23 cellular contexts compared by ENCODE assay signal in the genomic region with DNA sequence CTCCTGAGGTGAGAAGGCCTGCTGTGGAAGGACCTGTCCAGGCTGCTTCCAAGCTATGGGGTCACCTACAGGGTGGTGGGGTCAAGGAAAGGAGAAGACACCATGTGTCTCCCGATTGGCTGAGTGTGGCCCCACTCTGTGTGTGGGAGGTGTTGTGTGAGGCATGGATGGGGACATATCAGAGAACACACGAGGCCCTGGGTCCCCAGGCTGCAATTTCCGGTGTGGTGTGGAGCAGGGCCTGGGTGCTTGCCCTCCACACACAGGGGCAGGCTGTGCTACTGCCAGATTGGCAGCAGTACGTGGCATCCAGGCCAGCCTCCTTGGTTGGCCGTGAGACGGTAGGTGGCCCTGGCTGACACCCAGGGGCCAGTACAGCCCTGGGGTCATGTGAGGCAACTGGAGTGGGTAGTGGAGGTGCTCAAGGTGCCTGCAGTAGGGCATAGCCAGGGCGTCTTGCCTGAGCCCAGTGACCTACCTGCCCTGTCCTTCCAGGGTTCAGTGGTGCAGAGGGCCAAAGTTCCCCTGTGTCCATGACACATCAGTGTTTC.
DNase-seq lines count a peak whose midpoint lies in the region; ATAC-seq and TF ChIP-seq lines count a peak whose summit lies in the region.
"Had no signal": no experiment of that assay in that cellular context is flagged by ENCODE, and none has a peak within 500 bp of the region (broad histone marks: within the 10 kb centered on the region; RNA-seq: fewer than 3 reads in every experiment).

No MANE protein-coding gene starts in this region.

- no peaks in the 10 kb centered on the region for H3K36me3 ChIP-seq in heart right ventricle
- H3K36me3 ChIP-seq in osteoblast (ENCODE audit: insufficient read depth, low read length) = no peaks in the 10 kb centered on the region
- H3K36me3 ChIP-seq in aorta (ENCODE audit: control insufficient read depth in 1 of 2, insufficient read depth in 2 of 2, low read length in 1 of 2) = no peaks in the 10 kb centered on the region
- H3K36me3 ChIP-seq: BE2C; BLaER1 treated with 17β-estradiol and CSF1 and Interleukin-3, amounts not matched to agents 10 nM and 100 nM; HAP-1 had no signal

- H3K9me3 Mint-ChIP-seq in chondrocyte (ENCODE audit: low read depth) = peaks cover 32% of the 10 kb centered on the region

- DNase-seq in Right ventricle myocardium superior = peak; percentile 17
- no peak for DNase-seq in heart right ventricle
- peak; percentile 84 for DNase-seq in chondrocyte (ENCODE audit: low spot score)
- no peak for DNase-seq in left lobe of liver (ENCODE audit: low spot score)
- DNase-seq in osteoblast (ENCODE audit: insufficient read length, low spot score, missing footprints) = peak; percentile 85
- no peak for DNase-seq in aorta
- DNase-seq: 8988T; ACHN; AML-193; BE2C; CD4-positive, alpha-beta T cell; CD8-positive, alpha-beta memory T cell; DMS 273 treated with DMSO at 0.1 percent for 48 hours; DMS79; EL; GDM1; GOT3; HFFc6 had no signal

- no peaks in the 10 kb centered on the region for H3K4me1 Mint-ChIP-seq in chondrocyte (ENCODE audit: low read depth)
- H3K4me1 Mint-ChIP-seq: CD14-positive monocyte; CD8-positive, alpha-beta memory T cell had no signal

- H3K27ac ChIP-seq in heart right ventricle (no peak overlapping the region), osteoblast (ENCODE audit: low read depth, low read length) (no peak overlapping the region), aorta (ENCODE audit: low read depth in 1 of 2, low read length in 2 of 2) (no peak overlapping the region)
- H3K27ac ChIP-seq: A549; BLaER1 treated with 17β-estradiol and CSF1 and Interleukin-3, amounts not matched to agents 10 nM and 100 nM had no signal

- H3K4me1 ChIP-seq in heart right ventricle = no peaks in the 10 kb centered on the region
- H3K4me1 ChIP-seq in osteoblast (ENCODE audit: insufficient read depth, low read length) = no peaks in the 10 kb centered on the region
- no peaks in the 10 kb centered on the region for H3K4me1 ChIP-seq in aorta (ENCODE audit: control insufficient read depth in 1 of 2, insufficient read depth in 2 of 2, low read length in 2 of 2)
- H3K4me1 ChIP-seq: A549; BE2C; BLaER1 treated with 17β-estradiol and CSF1 and Interleukin-3, amounts not matched to agents 10 nM and 100 nM; HAP-1 had no signal

- no peak overlapping the region for H2AFZ ChIP-seq in osteoblast (ENCODE audit: low read length)

- no peak overlapping the region for H3K4me3 Mint-ChIP-seq in chondrocyte (ENCODE audit: unreplicated experiment)
- H3K4me3 Mint-ChIP-seq: CD14-positive monocyte; CD4-positive, alpha-beta T cell; CD8-positive, alpha-beta memory T cell; HFFc6 had no signal

- no peak overlapping the region for H3K4me3 ChIP-seq in heart right ventricle
- H3K4me3 ChIP-seq in osteoblast (ENCODE audit: insufficient read depth, low read length) = no peak overlapping the region
- no peak overlapping the region for H3K4me3 ChIP-seq in aorta (ENCODE audit: low read length in 2 of 2)
- H3K4me3 ChIP-seq: A549; BLaER1 treated with 17β-estradiol and CSF1 and Interleukin-3, amounts not matched to agents 10 nM and 100 nM; HAP-1 had no signal

- H3K27me3 ChIP-seq in heart right ventricle (no peaks in the 10 kb centered on the region), osteoblast (ENCODE audit: insufficient read depth, low read length) (no peaks in the 10 kb centered on the region), aorta (ENCODE audit: control insufficient read depth in 1 of 2, insufficient read depth in 2 of 2, low read length in 1 of 2) (no peaks in the 10 kb centered on the region)
- H3K27me3 ChIP-seq: BE2C; BLaER1 treated with 17β-estradiol and CSF1 and Interleukin-3, amounts not matched to agents 10 nM and 100 nM had no signal

- TF ChIP-seq CTCF in heart right ventricle (IDR thresholded peaks at IDR 0.05) = no peak
- no peak for TF ChIP-seq CTCF in chondrocyte (IDR thresholded peaks at IDR 0.05)
- no peak for TF ChIP-seq CTCF in osteoblast (IDR thresholded peaks at IDR 0.05; ENCODE audit: extremely low read depth, low read depth, low read length)

- H3K27me3 Mint-ChIP-seq in chondrocyte (ENCODE audit: low read depth) = no peaks in the 10 kb centered on the region
- H3K27me3 Mint-ChIP-seq: CD4-positive, alpha-beta T cell; CD8-positive, alpha-beta memory T cell had no signal

- H3K4me2 ChIP-seq in osteoblast (ENCODE audit: insufficient read depth, low read length) = no peak overlapping the region
- H3K4me2 ChIP-seq: A549; BLaER1 treated with 17β-estradiol and CSF1 and Interleukin-3, amounts not matched to agents 10 nM and 100 nM had no signal

- ATAC-seq in Right ventricle myocardium superior (ENCODE audit: poor library complexity) (no peak), heart right ventricle (no peak), left lobe of liver (peak; percentile 34), GM21723 (IDR thresholded peaks at IDR 0.05; ENCODE audit: unreplicated experiment) (no peak), aorta (ENCODE audit: low FRiP score) (no peak)
- ATAC-seq: A549 had no signal

- H3K9me3 ChIP-seq in heart right ventricle (peaks cover 0 to 94% (median 0%) of the 10 kb centered on the region in 11 donors), osteoblast (ENCODE audit: low read depth, low read length) (no peaks in the 10 kb centered on the region), aorta (ENCODE audit: control insufficient read depth, low read length) (no peaks in the 10 kb centered on the region)
- H3K9me3 ChIP-seq: A549 had no signal

- no peak overlapping the region for H3K27ac Mint-ChIP-seq in chondrocyte (ENCODE audit: unreplicated experiment)
- H3K27ac Mint-ChIP-seq: CD14-positive monocyte; CD4-positive, alpha-beta T cell; CD8-positive, alpha-beta memory T cell; HFFc6 had no signal

- WGBS in heart right ventricle, 2 donors = 75 to 80% methylated on average over 7 of the region's 7 CpGs
- WGBS in aorta, 2 donors = 72 to 78% methylated on average over 7 of the region's 7 CpGs

- H4K20me1 ChIP-seq in osteoblast (ENCODE audit: insufficient read depth, low read length) = no peaks in the 10 kb centered on the region
- H4K20me1 ChIP-seq: BLaER1 treated with 17β-estradiol and CSF1 and Interleukin-3, amounts not matched to agents 10 nM and 100 nM had no signal

- intact Hi-C loops in Right ventricle myocardium superior (cut with DNase I) (no loop called here), heart right ventricle (cut with DNase I) (no loop called here), aorta (cut with DNase I) (no loop called here)

- no peaks in the 10 kb centered on the region for H3K36me3 Mint-ChIP-seq in chondrocyte (ENCODE audit: low read depth)
- H3K36me3 Mint-ChIP-seq: CD14-positive monocyte; CD8-positive, alpha-beta memory T cell had no signal

- no peaks in the 10 kb centered on the region for H3K79me2 ChIP-seq in osteoblast (ENCODE audit: insufficient read depth, low read length)

Comparison
In these comparisons a context has a peak if more than half of its experiments do, and no peak if none do; other contexts are left out.
1. DNase-seq: peak in Right ventricle myocardium superior (single experiment), chondrocyte (single experiment) and osteoblast (single experiment); none in heart right ventricle (0 of 2), left lobe of liver (single experiment) and aorta (0 of 2).